In the genomic region with DNA sequence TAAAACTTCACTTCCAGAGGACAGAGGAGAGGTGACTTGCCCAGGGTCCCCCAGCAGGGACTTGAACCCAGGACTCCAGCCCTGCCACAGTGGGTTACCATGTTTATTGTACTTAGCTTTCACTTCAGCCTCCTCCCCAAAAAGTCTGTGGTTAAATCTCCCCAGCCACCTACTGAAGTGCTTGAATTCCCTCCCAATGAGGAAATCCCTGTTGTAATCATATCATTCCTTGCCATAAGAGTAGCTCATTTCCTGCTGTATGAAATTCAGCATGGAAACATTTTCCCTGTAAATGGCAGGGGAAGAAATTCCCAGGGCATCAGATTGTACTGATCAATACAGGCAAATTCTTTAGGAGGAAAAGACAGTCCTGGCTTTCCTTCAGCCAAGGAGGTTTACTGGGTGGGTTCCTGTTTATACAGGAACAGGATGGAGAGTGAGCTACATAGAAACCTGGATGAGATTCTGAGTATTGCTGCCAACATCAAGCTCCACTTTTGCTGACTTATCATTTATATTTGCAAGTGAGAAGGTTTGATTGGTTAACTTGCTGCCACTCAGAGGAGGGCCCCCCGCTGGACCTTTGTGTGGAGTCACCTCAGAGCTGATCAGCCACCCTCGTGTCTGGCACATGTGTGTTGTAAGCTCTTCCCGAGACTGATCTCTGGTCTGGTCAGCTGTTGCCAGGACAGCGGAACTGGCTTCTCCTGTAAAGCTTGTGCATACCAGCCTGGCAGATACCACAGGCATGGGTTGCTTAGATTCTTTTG, we compare ENCODE assay signal across 1 cellular context.
TF ChIP-seq lines count a peak whose summit lies in the region.

No MANE protein-coding gene starts in this region.

TF ChIP-seq in HepG2, 621 proteins besides CTCF, POLR2A, EP300 and RAD21 (continued from another document and continues in another):
- TF ChIP-seq, protein P1, sequence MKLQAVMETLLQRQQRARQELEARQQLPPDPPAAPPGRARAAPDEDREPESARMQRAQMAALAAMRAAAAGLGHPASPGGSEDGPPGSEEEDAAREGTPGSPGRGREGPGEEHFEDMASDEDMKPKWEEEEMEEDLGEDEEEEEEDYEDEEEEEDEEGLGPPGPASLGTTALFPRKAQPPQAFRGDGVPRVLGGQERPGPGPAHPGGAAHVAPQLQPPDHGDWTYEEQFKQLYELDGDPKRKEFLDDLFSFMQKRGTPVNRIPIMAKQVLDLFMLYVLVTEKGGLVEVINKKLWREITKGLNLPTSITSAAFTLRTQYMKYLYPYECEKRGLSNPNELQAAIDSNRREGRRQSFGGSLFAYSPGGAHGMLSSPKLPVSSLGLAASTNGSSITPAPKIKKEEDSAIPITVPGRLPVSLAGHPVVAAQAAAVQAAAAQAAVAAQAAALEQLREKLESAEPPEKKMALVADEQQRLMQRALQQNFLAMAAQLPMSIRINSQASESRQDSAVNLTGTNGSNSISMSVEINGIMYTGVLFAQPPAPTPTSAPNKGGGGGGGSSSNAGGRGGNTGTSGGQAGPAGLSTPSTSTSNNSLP (IDR thresholded peaks at IDR 0.05; ENCODE audit: low read depth, low read length), result no peak
- TF ChIP-seq MBD4 (IDR thresholded peaks at IDR 0.05; ENCODE audit: borderline replicate concordance, low read length) (no peak), RFXANK (CRISPR knock-in tag; IDR thresholded peaks at IDR 0.05) (peak; percentile 92; the same call in 1 of the 2 replicates), ZNF143 (CRISPR knock-in tag; IDR thresholded peaks at IDR 0.05) (no peak), NCOA1 (CRISPR knock-in tag; IDR thresholded peaks at IDR 0.05) (no peak), GABPA (IDR thresholded peaks at IDR 0.05; ENCODE audit: low read depth, low read length) (no peak), GABPA (CRISPR knock-in tag; IDR thresholded peaks at IDR 0.05; ENCODE audit: low read depth) (no peak), MED13 (CRISPR knock-in tag; IDR thresholded peaks at IDR 0.05) (no peak), ZIK1 (CRISPR knock-in tag; IDR thresholded peaks at IDR 0.05; ENCODE audit: borderline replicate concordance, low read depth) (peak; percentile 72; the same call in 1 of the 2 replicates), ZNF782 (CRISPR knock-in tag; IDR thresholded peaks at IDR 0.05; ENCODE audit: borderline replicate concordance) (no peak), ZNF451 (CRISPR knock-in tag; IDR thresholded peaks at IDR 0.05) (no peak), ZNF883 (CRISPR knock-in tag; IDR thresholded peaks at IDR 0.05; ENCODE audit: not compliant biosample characterization) (no peak), ZBTB7A (CRISPR knock-in tag; IDR thresholded peaks at IDR 0.05) (no peak), HCFC1 (IDR thresholded peaks at IDR 0.05; ENCODE audit: low read depth, low read length) (no peak), ZNF607 (CRISPR knock-in tag; IDR thresholded peaks at IDR 0.05; ENCODE audit: borderline replicate concordance) (no peak), ZFP62 (CRISPR knock-in tag; IDR thresholded peaks at IDR 0.05) (no peak), PHF21A (CRISPR knock-in tag; IDR thresholded peaks at IDR 0.05) (no peak), MIXL1 (CRISPR knock-in tag; IDR thresholded peaks at IDR 0.05) (peak; percentile 40; the same call in 1 of the 2 replicates), PRMT3 (CRISPR knock-in tag; IDR thresholded peaks at IDR 0.05; ENCODE audit: borderline replicate concordance, low read depth) (no peak), ARNTL (CRISPR knock-in tag; IDR thresholded peaks at IDR 0.05) (peak; percentile 82; the same call in 1 of the 2 replicates), ATF1 (CRISPR knock-in tag; IDR thresholded peaks at IDR 0.05) (no peak), CBFB (CRISPR knock-in tag; IDR thresholded peaks at IDR 0.05) (no peak), ZNF556 (CRISPR knock-in tag; IDR thresholded peaks at IDR 0.05; ENCODE audit: borderline replicate concordance) (no peak), EZH2 (conservative IDR thresholded peaks at IDR 0.05; ENCODE audit: low read depth, low read length) (no peak), ZFP90 (CRISPR knock-in tag; IDR thresholded peaks at IDR 0.05; ENCODE audit: borderline replicate concordance) (no peak), ZNF749 (CRISPR knock-in tag; IDR thresholded peaks at IDR 0.05; ENCODE audit: borderline replicate concordance) (no peak), ZNF317 (CRISPR knock-in tag; IDR thresholded peaks at IDR 0.05) (no peak), ZNF138 (CRISPR knock-in tag; IDR thresholded peaks at IDR 0.05; ENCODE audit: low read depth) (no peak), ZFX (CRISPR knock-in tag; IDR thresholded peaks at IDR 0.05; ENCODE audit: low read depth) (no peak), FOXA3 (CRISPR knock-in tag; IDR thresholded peaks at IDR 0.05) (no peak), ERF (CRISPR knock-in tag; IDR thresholded peaks at IDR 0.05) (peak; percentile 87), ZNF530 (CRISPR knock-in tag; IDR thresholded peaks at IDR 0.05; ENCODE audit: low read depth) (no peak)
- TF ChIP-seq, protein P2, sequence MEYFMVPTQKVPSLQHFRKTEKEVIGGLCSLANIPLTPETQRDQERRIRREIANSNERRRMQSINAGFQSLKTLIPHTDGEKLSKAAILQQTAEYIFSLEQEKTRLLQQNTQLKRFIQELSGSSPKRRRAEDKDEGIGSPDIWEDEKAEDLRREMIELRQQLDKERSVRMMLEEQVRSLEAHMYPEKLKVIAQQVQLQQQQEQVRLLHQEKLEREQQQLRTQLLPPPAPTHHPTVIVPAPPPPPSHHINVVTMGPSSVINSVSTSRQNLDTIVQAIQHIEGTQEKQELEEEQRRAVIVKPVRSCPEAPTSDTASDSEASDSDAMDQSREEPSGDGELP (IDR thresholded peaks at IDR 0.05; ENCODE audit: borderline replicate concordance, low read depth), result peak; percentile 86
- TF ChIP-seq, protein P3, sequence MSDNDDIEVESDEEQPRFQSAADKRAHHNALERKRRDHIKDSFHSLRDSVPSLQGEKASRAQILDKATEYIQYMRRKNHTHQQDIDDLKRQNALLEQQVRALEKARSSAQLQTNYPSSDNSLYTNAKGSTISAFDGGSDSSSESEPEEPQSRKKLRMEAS (IDR thresholded peaks at IDR 0.05), result peak; percentile 96
- TF ChIP-seq, protein P4, sequence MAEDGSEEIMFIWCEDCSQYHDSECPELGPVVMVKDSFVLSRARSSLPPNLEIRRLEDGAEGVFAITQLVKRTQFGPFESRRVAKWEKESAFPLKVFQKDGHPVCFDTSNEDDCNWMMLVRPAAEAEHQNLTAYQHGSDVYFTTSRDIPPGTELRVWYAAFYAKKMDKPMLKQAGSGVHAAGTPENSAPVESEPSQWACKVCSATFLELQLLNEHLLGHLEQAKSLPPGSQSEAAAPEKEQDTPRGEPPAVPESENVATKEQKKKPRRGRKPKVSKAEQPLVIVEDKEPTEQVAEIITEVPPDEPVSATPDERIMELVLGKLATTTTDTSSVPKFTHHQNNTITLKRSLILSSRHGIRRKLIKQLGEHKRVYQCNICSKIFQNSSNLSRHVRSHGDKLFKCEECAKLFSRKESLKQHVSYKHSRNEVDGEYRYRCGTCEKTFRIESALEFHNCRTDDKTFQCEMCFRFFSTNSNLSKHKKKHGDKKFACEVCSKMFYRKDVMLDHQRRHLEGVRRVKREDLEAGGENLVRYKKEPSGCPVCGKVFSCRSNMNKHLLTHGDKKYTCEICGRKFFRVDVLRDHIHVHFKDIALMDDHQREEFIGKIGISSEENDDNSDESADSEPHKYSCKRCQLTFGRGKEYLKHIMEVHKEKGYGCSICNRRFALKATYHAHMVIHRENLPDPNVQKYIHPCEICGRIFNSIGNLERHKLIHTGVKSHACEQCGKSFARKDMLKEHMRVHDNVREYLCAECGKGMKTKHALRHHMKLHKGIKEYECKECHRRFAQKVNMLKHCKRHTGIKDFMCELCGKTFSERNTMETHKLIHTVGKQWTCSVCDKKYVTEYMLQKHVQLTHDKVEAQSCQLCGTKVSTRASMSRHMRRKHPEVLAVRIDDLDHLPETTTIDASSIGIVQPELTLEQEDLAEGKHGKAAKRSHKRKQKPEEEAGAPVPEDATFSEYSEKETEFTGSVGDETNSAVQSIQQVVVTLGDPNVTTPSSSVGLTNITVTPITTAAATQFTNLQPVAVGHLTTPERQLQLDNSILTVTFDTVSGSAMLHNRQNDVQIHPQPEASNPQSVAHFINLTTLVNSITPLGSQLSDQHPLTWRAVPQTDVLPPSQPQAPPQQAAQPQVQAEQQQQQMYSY (CRISPR knock-in tag; IDR thresholded peaks at IDR 0.05), result no peak
- TF ChIP-seq, protein P5, sequence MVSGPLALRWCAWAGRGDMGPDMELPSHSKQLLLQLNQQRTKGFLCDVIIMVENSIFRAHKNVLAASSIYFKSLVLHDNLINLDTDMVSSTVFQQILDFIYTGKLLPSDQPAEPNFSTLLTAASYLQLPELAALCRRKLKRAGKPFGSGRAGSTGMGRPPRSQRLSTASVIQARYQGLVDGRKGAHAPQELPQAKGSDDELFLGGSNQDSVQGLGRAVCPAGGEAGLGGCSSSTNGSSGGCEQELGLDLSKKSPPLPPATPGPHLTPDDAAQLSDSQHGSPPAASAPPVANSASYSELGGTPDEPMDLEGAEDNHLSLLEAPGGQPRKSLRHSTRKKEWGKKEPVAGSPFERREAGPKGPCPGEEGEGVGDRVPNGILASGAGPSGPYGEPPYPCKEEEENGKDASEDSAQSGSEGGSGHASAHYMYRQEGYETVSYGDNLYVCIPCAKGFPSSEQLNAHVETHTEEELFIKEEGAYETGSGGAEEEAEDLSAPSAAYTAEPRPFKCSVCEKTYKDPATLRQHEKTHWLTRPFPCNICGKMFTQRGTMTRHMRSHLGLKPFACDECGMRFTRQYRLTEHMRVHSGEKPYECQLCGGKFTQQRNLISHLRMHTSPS (CRISPR knock-in tag; IDR thresholded peaks at IDR 0.05; ENCODE audit: low read depth), result peak; percentile 62; the same call in 1 of the 2 replicates
- TF ChIP-seq, protein P6, sequence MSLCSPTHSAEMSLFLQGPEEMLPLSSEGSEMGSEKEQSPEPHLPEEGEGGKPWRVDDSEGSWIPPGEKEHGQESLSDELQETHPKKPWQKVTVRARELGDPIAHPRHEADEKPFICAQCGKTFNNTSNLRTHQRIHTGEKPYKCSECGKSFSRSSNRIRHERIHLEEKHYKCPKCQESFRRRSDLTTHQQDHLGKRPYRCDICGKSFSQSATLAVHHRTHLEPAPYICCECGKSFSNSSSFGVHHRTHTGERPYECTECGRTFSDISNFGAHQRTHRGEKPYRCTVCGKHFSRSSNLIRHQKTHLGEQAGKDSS (CRISPR knock-in tag; IDR thresholded peaks at IDR 0.05; ENCODE audit: borderline replicate concordance, low read depth), result no peak
- TF ChIP-seq, protein P7, sequence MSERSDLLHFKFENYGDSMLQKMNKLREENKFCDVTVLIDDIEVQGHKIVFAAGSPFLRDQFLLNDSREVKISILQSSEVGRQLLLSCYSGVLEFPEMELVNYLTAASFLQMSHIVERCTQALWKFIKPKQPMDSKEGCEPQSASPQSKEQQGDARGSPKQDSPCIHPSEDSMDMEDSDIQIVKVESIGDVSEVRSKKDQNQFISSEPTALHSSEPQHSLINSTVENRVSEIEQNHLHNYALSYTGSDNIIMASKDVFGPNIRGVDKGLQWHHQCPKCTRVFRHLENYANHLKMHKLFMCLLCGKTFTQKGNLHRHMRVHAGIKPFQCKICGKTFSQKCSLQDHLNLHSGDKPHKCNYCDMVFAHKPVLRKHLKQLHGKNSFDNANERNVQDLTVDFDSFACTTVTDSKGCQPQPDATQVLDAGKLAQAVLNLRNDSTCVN (CRISPR knock-in tag; IDR thresholded peaks at IDR 0.05; ENCODE audit: borderline replicate concordance), result peak; percentile 55; the same call in 1 of the 2 replicates
- TF ChIP-seq, protein P8, sequence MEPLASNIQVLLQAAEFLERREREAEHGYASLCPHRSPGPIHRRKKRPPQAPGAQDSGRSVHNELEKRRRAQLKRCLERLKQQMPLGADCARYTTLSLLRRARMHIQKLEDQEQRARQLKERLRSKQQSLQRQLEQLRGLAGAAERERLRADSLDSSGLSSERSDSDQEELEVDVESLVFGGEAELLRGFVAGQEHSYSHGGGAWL (CRISPR knock-in tag; IDR thresholded peaks at IDR 0.05), result 0 out of 2 replicates have a peak, but pooled peaks have one; percentile 50
- TF ChIP-seq, protein P9, sequence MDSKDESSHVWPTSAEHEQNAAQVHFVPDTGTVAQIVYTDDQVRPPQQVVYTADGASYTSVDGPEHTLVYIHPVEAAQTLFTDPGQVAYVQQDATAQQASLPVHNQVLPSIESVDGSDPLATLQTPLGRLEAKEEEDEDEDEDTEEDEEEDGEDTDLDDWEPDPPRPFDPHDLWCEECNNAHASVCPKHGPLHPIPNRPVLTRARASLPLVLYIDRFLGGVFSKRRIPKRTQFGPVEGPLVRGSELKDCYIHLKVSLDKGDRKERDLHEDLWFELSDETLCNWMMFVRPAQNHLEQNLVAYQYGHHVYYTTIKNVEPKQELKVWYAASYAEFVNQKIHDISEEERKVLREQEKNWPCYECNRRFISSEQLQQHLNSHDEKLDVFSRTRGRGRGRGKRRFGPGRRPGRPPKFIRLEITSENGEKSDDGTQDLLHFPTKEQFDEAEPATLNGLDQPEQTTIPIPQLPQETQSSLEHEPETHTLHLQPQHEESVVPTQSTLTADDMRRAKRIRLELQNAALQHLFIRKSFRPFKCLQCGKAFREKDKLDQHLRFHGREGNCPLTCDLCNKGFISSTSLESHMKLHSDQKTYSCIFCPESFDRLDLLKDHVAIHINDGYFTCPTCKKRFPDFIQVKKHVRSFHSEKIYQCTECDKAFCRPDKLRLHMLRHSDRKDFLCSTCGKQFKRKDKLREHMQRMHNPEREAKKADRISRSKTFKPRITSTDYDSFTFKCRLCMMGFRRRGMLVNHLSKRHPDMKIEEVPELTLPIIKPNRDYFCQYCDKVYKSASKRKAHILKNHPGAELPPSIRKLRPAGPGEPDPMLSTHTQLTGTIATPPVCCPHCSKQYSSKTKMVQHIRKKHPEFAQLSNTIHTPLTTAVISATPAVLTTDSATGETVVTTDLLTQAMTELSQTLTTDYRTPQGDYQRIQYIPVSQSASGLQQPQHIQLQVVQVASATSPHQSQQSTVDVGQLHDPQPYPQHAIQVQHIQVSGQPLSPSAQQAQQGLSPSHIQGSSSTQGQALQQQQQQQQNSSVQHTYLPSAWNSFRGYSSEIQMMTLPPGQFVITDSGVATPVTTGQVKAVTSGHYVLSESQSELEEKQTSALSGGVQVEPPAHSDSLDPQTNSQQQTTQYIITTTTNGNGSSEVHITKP (CRISPR knock-in tag; IDR thresholded peaks at IDR 0.05; ENCODE audit: low read depth), result 0 out of 2 replicates have a peak, but pooled peaks have one; percentile 27
- TF ChIP-seq, protein P10, sequence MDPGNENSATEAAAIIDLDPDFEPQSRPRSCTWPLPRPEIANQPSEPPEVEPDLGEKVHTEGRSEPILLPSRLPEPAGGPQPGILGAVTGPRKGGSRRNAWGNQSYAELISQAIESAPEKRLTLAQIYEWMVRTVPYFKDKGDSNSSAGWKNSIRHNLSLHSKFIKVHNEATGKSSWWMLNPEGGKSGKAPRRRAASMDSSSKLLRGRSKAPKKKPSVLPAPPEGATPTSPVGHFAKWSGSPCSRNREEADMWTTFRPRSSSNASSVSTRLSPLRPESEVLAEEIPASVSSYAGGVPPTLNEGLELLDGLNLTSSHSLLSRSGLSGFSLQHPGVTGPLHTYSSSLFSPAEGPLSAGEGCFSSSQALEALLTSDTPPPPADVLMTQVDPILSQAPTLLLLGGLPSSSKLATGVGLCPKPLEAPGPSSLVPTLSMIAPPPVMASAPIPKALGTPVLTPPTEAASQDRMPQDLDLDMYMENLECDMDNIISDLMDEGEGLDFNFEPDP (CRISPR knock-in tag; conservative IDR thresholded peaks at IDR 0.05), result no peak
- TF ChIP-seq, protein P11, sequence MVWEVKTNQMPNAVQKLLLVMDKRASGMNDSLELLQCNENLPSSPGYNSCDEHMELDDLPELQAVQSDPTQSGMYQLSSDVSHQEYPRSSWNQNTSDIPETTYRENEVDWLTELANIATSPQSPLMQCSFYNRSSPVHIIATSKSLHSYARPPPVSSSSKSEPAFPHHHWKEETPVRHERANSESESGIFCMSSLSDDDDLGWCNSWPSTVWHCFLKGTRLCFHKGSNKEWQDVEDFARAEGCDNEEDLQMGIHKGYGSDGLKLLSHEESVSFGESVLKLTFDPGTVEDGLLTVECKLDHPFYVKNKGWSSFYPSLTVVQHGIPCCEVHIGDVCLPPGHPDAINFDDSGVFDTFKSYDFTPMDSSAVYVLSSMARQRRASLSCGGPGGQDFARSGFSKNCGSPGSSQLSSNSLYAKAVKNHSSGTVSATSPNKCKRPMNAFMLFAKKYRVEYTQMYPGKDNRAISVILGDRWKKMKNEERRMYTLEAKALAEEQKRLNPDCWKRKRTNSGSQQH (CRISPR knock-in tag; IDR thresholded peaks at IDR 0.05; ENCODE audit: low read depth), result no peak
